Comparison of ENCODE assay signal across 1 cellular context in the genomic region with DNA sequence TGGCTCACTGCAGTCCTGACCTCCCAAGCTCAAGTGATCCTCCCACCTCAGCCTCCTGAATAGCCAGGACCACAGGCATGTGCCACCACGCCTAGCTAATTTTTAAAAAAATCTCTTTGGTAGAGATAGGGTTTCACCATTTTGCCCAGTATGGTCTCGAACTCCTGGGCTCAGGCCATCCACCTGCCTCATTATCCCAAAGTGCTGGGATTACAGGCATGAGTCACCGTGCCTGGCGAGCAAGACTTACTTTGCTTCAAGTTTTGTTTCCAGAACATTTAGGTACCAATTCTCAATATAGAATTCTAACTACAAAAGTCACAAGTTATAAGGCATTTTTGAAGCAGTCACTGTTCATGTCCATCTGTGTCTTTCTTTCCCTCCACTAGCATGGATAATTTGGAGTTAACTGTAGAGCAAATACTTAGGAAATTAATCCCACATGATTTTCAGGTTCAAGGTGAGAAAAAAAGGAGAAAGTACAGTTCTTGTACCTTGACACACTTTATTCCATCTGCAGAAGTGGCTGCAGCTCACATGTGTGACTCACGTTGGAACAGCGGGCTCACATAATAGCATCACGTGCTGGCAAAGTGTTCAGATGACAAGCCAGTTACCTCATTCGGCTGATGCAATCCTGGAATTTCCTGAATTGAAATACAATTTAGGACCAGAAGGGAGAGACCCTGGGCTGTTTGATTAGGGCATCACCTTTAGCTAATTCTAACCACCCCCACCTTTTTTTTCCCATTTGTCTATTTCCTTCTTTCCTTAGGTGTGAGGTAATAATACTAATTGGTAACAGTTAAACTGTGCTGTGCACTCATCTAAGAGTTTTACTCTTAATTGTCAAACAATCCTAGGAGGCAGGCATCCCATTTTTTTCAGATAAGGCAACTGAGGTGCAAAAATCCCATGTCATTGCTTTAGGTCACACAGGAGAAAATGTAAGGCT.
TF ChIP-seq lines count a peak whose summit lies in the region.

No MANE protein-coding gene starts in this region.

TF ChIP-seq in K562, 482 proteins besides CTCF, POLR2A, EP300 and RAD21 (continued from another document and continues in another):
- TF ChIP-seq FOXO4 (CRISPR knock-in tag; IDR thresholded peaks at IDR 0.05) = no peak
- TF ChIP-seq, protein P1, sequence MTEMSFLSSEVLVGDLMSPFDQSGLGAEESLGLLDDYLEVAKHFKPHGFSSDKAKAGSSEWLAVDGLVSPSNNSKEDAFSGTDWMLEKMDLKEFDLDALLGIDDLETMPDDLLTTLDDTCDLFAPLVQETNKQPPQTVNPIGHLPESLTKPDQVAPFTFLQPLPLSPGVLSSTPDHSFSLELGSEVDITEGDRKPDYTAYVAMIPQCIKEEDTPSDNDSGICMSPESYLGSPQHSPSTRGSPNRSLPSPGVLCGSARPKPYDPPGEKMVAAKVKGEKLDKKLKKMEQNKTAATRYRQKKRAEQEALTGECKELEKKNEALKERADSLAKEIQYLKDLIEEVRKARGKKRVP (CRISPR knock-in tag; IDR thresholded peaks at IDR 0.05) = peak; percentile 99
- no peak for TF ChIP-seq MXD1 (CRISPR knock-in tag; IDR thresholded peaks at IDR 0.05; ENCODE audit: borderline replicate concordance, poor library complexity, severe bottlenecking)
- TF ChIP-seq GMEB1 (CRISPR knock-in tag; IDR thresholded peaks at IDR 0.05) = 0 out of 2 replicates have a peak, but pooled peaks have one; percentile 37
- TF ChIP-seq, protein P2, sequence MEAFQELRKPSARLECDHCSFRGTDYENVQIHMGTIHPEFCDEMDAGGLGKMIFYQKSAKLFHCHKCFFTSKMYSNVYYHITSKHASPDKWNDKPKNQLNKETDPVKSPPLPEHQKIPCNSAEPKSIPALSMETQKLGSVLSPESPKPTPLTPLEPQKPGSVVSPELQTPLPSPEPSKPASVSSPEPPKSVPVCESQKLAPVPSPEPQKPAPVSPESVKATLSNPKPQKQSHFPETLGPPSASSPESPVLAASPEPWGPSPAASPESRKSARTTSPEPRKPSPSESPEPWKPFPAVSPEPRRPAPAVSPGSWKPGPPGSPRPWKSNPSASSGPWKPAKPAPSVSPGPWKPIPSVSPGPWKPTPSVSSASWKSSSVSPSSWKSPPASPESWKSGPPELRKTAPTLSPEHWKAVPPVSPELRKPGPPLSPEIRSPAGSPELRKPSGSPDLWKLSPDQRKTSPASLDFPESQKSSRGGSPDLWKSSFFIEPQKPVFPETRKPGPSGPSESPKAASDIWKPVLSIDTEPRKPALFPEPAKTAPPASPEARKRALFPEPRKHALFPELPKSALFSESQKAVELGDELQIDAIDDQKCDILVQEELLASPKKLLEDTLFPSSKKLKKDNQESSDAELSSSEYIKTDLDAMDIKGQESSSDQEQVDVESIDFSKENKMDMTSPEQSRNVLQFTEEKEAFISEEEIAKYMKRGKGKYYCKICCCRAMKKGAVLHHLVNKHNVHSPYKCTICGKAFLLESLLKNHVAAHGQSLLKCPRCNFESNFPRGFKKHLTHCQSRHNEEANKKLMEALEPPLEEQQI (IDR thresholded peaks at IDR 0.05) = peak; percentile 68; the same call in 1 of the 2 replicates
- no peak for TF ChIP-seq ILK (tag; IDR thresholded peaks at IDR 0.05; ENCODE audit: borderline replicate concordance, low read depth)
- no peak for TF ChIP-seq ZNF23 (CRISPR knock-in tag; IDR thresholded peaks at IDR 0.05)
- TF ChIP-seq TAF1 (IDR thresholded peaks at IDR 0.05; ENCODE audit: control insufficient read depth, extremely low read depth, insufficient read depth, low read length, severe bottlenecking) = no peak
- no peak for TF ChIP-seq TARDBP (IDR thresholded peaks at IDR 0.05)
- no peak for TF ChIP-seq SREBF2 (CRISPR knock-in tag; IDR thresholded peaks at IDR 0.05)
- TF ChIP-seq CUX1 (CRISPR knock-in tag; IDR thresholded peaks at IDR 0.05) = no peak
- TF ChIP-seq ZNF282 (CRISPR knock-in tag; IDR thresholded peaks at IDR 0.05) = no peak
- no peak for TF ChIP-seq MCM2 (IDR thresholded peaks at IDR 0.05; ENCODE audit: low read depth)
- TF ChIP-seq SNRNP70 (optimal IDR thresholded peaks at IDR 0.05; ENCODE audit: low read depth, low read length) = no peak
- TF ChIP-seq SRSF1 (IDR thresholded peaks at IDR 0.05; ENCODE audit: low read depth, low read length) = no peak
- no peak for TF ChIP-seq NFYB (IDR thresholded peaks at IDR 0.05; ENCODE audit: extremely low read depth, insufficient read length)
- TF ChIP-seq ATF6 (CRISPR knock-in tag; IDR thresholded peaks at IDR 0.05) = no peak
- TF ChIP-seq POLR2AphosphoS5 (IDR thresholded peaks at IDR 0.05; ENCODE audit: control insufficient read depth, insufficient read depth, low read depth, low read length) = no peak
- peak; percentile 95 for TF ChIP-seq ZNF175 (CRISPR knock-in tag; IDR thresholded peaks at IDR 0.05; ENCODE audit: low read depth)
- TF ChIP-seq MXI1 (IDR thresholded peaks at IDR 0.05; ENCODE audit: low read depth, low read length) = no peak
- no peak for TF ChIP-seq ZNF41 (CRISPR knock-in tag; conservative IDR thresholded peaks at IDR 0.05)
- peak; percentile 29; the same call in 1 of the 2 replicates for TF ChIP-seq ZBTB17 (CRISPR knock-in tag; IDR thresholded peaks at IDR 0.05)
- peak; percentile 74 for TF ChIP-seq SMAD3 (CRISPR knock-in tag; conservative IDR thresholded peaks at IDR 0.05)
- TF ChIP-seq NCOA1 (IDR thresholded peaks at IDR 0.05; ENCODE audit: low read depth) = 0 out of 2 replicates have a peak, but pooled peaks have one; percentile 43
- TF ChIP-seq MTA1 (IDR thresholded peaks at IDR 0.05; ENCODE audit: borderline replicate concordance) = peak; percentile 19; the same call in 1 of the 2 replicates
- TF ChIP-seq ZNF354B (CRISPR knock-in tag; IDR thresholded peaks at IDR 0.05) = peak; percentile 25; the same call in 1 of the 2 replicates
- no peak for TF ChIP-seq ESRRA (IDR thresholded peaks at IDR 0.05; ENCODE audit: borderline replicate concordance, low read depth)
- TF ChIP-seq, protein P3, sequence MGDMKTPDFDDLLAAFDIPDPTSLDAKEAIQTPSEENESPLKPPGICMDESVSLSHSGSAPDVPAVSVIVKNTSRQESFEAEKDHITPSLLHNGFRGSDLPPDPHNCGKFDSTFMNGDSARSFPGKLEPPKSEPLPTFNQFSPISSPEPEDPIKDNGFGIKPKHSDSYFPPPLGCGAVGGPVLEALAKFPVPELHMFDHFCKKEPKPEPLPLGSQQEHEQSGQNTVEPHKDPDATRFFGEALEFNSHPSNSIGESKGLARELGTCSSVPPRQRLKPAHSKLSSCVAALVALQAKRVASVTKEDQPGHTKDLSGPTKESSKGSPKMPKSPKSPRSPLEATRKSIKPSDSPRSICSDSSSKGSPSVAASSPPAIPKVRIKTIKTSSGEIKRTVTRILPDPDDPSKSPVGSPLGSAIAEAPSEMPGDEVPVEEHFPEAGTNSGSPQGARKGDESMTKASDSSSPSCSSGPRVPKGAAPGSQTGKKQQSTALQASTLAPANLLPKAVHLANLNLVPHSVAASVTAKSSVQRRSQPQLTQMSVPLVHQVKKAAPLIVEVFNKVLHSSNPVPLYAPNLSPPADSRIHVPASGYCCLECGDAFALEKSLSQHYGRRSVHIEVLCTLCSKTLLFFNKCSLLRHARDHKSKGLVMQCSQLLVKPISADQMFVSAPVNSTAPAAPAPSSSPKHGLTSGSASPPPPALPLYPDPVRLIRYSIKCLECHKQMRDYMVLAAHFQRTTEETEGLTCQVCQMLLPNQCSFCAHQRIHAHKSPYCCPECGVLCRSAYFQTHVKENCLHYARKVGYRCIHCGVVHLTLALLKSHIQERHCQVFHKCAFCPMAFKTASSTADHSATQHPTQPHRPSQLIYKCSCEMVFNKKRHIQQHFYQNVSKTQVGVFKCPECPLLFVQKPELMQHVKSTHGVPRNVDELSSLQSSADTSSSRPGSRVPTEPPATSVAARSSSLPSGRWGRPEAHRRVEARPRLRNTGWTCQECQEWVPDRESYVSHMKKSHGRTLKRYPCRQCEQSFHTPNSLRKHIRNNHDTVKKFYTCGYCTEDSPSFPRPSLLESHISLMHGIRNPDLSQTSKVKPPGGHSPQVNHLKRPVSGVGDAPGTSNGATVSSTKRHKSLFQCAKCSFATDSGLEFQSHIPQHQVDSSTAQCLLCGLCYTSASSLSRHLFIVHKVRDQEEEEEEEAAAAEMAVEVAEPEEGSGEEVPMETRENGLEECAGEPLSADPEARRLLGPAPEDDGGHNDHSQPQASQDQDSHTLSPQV (IDR thresholded peaks at IDR 0.05) = peak; percentile 65; the same call in 1 of the 2 replicates
- no peak for TF ChIP-seq KLF1 (tag; IDR thresholded peaks at IDR 0.05)
- no peak for TF ChIP-seq FOXP4 (CRISPR knock-in tag; IDR thresholded peaks at IDR 0.05; ENCODE audit: borderline replicate concordance)
- TF ChIP-seq KAT7 (CRISPR knock-in tag; IDR thresholded peaks at IDR 0.05; ENCODE audit: borderline replicate concordance) = no peak
